Comparison of ENCODE assay signal across 10 cellular contexts in the genomic region with DNA sequence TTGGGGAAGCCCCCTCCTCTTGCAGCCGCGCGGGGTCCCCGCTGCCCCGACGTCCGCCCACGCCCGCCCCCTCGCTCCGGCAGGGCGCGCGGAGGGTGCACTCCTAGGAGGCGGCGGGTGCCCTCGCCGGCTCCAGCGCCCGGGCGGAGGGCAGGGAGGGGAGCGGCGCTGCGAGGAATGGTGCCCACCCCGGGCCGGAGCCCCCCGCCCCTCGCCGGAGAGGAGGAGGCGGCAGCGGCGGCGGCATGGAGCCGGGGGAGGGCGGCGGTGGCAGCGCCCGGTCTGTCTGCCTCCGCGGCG. TPM values are rescaled to one million over a fixed set of nuclear protein-coding genes. Genes with fewer than 3 reads are reported as not detected.
A peak's percentile ranks its signal among the peaks of the same experiment; 100 is the strongest.
DNase-seq lines count a peak whose midpoint lies in the region; ATAC-seq and TF ChIP-seq lines count a peak whose summit lies in the region.
"Had no signal": no experiment of that assay in that cellular context is flagged by ENCODE, and none has a peak within 500 bp of the region (broad histone marks: within the 10 kb centered on the region; RNA-seq: fewer than 3 reads in every experiment).

No MANE protein-coding gene starts in this region.

- H3K9me2 ChIP-seq in GM23338 (ENCODE audit: insufficient read depth) = no peaks in the 10 kb centered on the region

- H3K9me3 Mint-ChIP-seq in Calu3 (ENCODE audit: low read depth, unreplicated experiment) (no peaks in the 10 kb centered on the region), GM23338 (peaks cover 2% of the 10 kb centered on the region; the same call in 1 of the 3 replicates)
- H3K9me3 Mint-ChIP-seq: stimulated activated effector memory CD8-positive, alpha-beta T cell treated with anti-CD3 and anti-CD28 coated beads, Interleukin-12 subunit alpha, Interleukin-12 subunit beta, amount 100 ng/mL, for 72 hours had no signal

- H3K36me3 ChIP-seq in GM23338 (ENCODE audit: insufficient read depth) (no peaks in the 10 kb centered on the region), SJSA1 (no peaks in the 10 kb centered on the region), mesendoderm (ENCODE audit: control insufficient read depth, insufficient read depth, low read length) (no peaks in the 10 kb centered on the region)

- H3K79me1 ChIP-seq in mesendoderm (ENCODE audit: low read length) = no peaks in the 10 kb centered on the region

- no peak overlapping the region for H2AFZ ChIP-seq in GM23338

- no peak overlapping the region for H3K27ac ChIP-seq in GM23338 (ENCODE audit: low read depth)
- no peak overlapping the region for H3K27ac ChIP-seq in SJSA1
- no peak overlapping the region for H3K27ac ChIP-seq in mesendoderm (ENCODE audit: low read depth, low read length)

- H3K18ac ChIP-seq in mesendoderm (ENCODE audit: low read length) = peak overlapping the region; percentile 57

- no peak overlapping the region for H4K5ac ChIP-seq in mesendoderm (ENCODE audit: low read length)

- H3K56ac ChIP-seq in mesendoderm (ENCODE audit: low read length) = peak overlapping the region; percentile 18

- H3K36me3 Mint-ChIP-seq in Calu3 (ENCODE audit: insufficient read depth, unreplicated experiment) (peaks cover 28% of the 10 kb centered on the region), GM23338 (ENCODE audit: low read depth) (no peaks in the 10 kb centered on the region)
- H3K36me3 Mint-ChIP-seq: stimulated activated effector memory CD8-positive, alpha-beta T cell treated with anti-CD3 and anti-CD28 coated beads, Interleukin-12 subunit alpha, Interleukin-12 subunit beta, amount 100 ng/mL, for 72 hours had no signal

- H3K4me1 Mint-ChIP-seq in Calu3 (ENCODE audit: low read depth, unreplicated experiment) (peaks cover 8% of the 10 kb centered on the region), GM23338 (peaks cover 24% of the 10 kb centered on the region)

- CTCF ChIA-PET in Calu3 (lab: Charles Lee) = interaction anchor here (0.7 kb wide), 1 partner anchor 367 kb away, joined by 3 read pairs; no protein-coding TSS in a partner anchor

- H2BK120ac ChIP-seq in mesendoderm (ENCODE audit: low read depth, low read length) = no peak overlapping the region

- no peak overlapping the region for H2AK5ac ChIP-seq in mesendoderm (ENCODE audit: low read length)

- H3K79me2 ChIP-seq in GM23338 (replicated peaks; ENCODE audit: insufficient read depth) (no peaks in the 10 kb centered on the region), mesendoderm (ENCODE audit: control insufficient read depth, insufficient read depth, low read length) (no peaks in the 10 kb centered on the region)

- no peaks in the 10 kb centered on the region for H3F3A ChIP-seq in GM23338 (replicated peaks; ENCODE audit: low read depth)

- peak overlapping the region; percentile 94 for H3K4me2 ChIP-seq in GM23338
- peak overlapping the region; percentile 14 for H3K4me2 ChIP-seq in mesendoderm (ENCODE audit: low read length)

- no peak overlapping the region for H3K4ac ChIP-seq in mesendoderm (ENCODE audit: low read depth, low read length)

- H4K8ac ChIP-seq in mesendoderm (ENCODE audit: low read depth, low read length) = no peak overlapping the region

- intact Hi-C loops in Calu3 (cut with micrococcal nuclease; ENCODE audit: unreplicated experiment) = no loop called here

- TF ChIP-seq CTCF in Calu3 (IDR thresholded peaks at IDR 0.05; ENCODE audit: unreplicated experiment) (peak; percentile 4), GM23338 (conservative IDR thresholded peaks at IDR 0.05; ENCODE audit: low read depth in 2 of 2) (no peak)

- WGBS in mesendoderm (ENCODE audit: extremely low coverage, insufficient coverage, low lambda C conversion rate) = no CpG with 5 or more reads among the region's 41 CpGs

- BruUV-seq in Calu3 (replicated peaks; lab: Mats Ljungman, UMichigan) = no TSS peak

- H4K20me1 ChIP-seq in GM23338 (replicated peaks; ENCODE audit: insufficient read depth) = peaks cover 4% of the 10 kb centered on the region; the same call in 1 of the 2 replicates

- H3K27me3 Mint-ChIP-seq in Calu3 (ENCODE audit: unreplicated experiment) (peaks cover 33% of the 10 kb centered on the region), GM23338 (ENCODE audit: insufficient read depth, low read depth, poor library complexity) (peaks cover 45% of the 10 kb centered on the region)

- no peak overlapping the region for H2BK15ac ChIP-seq in mesendoderm (replicated peaks; ENCODE audit: low read depth)

- H3K4me3 Mint-ChIP-seq in Calu3 (ENCODE audit: low read depth, unreplicated experiment) (peak overlapping the region; percentile 77), GM23338 (no peak overlapping the region)

- H3K27me3 ChIP-seq in GM23338 (ENCODE audit: insufficient read depth) = peaks cover 40% of the 10 kb centered on the region
- peaks cover 44% of the 10 kb centered on the region for H3K27me3 ChIP-seq in SJSA1 (replicated peaks)
- H3K27me3 ChIP-seq in mesendoderm (ENCODE audit: insufficient read depth, low read length, poor library complexity) = peaks cover 18% of the 10 kb centered on the region

- no peak overlapping the region for H2BK5ac ChIP-seq in mesendoderm (ENCODE audit: low read length)

- H3K9ac ChIP-seq in mesendoderm (ENCODE audit: low read length) = peak overlapping the region; percentile 25

- DNase-seq in Calu3 (peak; percentile 8), GM23338 (ENCODE audit: low spot score) (no peak), SJSA1 (ENCODE audit: low read depth in 1 of 2, low spot score in 2 of 2) (no peak), mesendoderm (no peak), DMS79 treated with DMSO at 0.1 percent for 48 hours (lab: John Stamatoyannopoulos, UW) (no peak), DMS79 (lab: John Stamatoyannopoulos, UW) (no peak), DMS153 (lab: John Stamatoyannopoulos, UW) (no peak)

- H3K27ac Mint-ChIP-seq in Calu3 (ENCODE audit: unreplicated experiment) (no peak overlapping the region), GM23338 (no peak overlapping the region)
- H3K27ac Mint-ChIP-seq: stimulated activated effector memory CD8-positive, alpha-beta T cell treated with anti-CD3 and anti-CD28 coated beads, Interleukin-12 subunit alpha, Interleukin-12 subunit beta, amount 100 ng/mL, for 72 hours had no signal

- ATAC-seq in GM23338 (no peak; the same call in 2 of the 3 replicates), HG02938 (IDR thresholded peaks at IDR 0.05; ENCODE audit: unreplicated experiment) (no peak)

- H3K9me3 ChIP-seq in SJSA1 (replicated peaks) = no peaks in the 10 kb centered on the region

- H3K4me3 ChIP-seq in GM23338 (peak overlapping the region; percentile 83; the same call in 1 of the 2 replicates), SJSA1 (peak overlapping the region; percentile 51), mesendoderm (ENCODE audit: low read length) (no peak overlapping the region)

- H3K23ac ChIP-seq in mesendoderm (ENCODE audit: low read length) = no peak overlapping the region

- H3K4me1 ChIP-seq in GM23338 (ENCODE audit: insufficient read depth) = peaks cover 20% of the 10 kb centered on the region
- peaks cover 14% of the 10 kb centered on the region for H3K4me1 ChIP-seq in SJSA1 (replicated peaks)
- H3K4me1 ChIP-seq in mesendoderm (ENCODE audit: control insufficient read depth, low read depth, low read length) = no peaks in the 10 kb centered on the region

TF ChIP-seq in GM23338, 12 proteins besides CTCF, POLR2A, EP300 and RAD21 (continues in another document):
- no peak for TF ChIP-seq CREB1 (CRISPR knock-in tag; IDR thresholded peaks at IDR 0.05; ENCODE audit: low read depth)
- no peak for TF ChIP-seq EZH2phosphoT487 (IDR thresholded peaks at IDR 0.05; ENCODE audit: unreplicated experiment)
- no peak for TF ChIP-seq ZNF331 (CRISPR knock-in tag; IDR thresholded peaks at IDR 0.05; ENCODE audit: low read depth)
- TF ChIP-seq, protein P1, sequence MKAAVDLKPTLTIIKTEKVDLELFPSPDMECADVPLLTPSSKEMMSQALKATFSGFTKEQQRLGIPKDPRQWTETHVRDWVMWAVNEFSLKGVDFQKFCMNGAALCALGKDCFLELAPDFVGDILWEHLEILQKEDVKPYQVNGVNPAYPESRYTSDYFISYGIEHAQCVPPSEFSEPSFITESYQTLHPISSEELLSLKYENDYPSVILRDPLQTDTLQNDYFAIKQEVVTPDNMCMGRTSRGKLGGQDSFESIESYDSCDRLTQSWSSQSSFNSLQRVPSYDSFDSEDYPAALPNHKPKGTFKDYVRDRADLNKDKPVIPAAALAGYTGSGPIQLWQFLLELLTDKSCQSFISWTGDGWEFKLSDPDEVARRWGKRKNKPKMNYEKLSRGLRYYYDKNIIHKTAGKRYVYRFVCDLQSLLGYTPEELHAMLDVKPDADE (IDR thresholded peaks at IDR 0.05) = no peak
- TF ChIP-seq EZH2 (IDR thresholded peaks at IDR 0.05; ENCODE audit: low read depth, unreplicated experiment) = no peak
- TF ChIP-seq STAT1 (IDR thresholded peaks at IDR 0.05; ENCODE audit: unreplicated experiment) = no peak
- no peak; the same call in 1 of the 2 replicates for TF ChIP-seq POLR2AphosphoS5 (IDR thresholded peaks at IDR 0.05; ENCODE audit: low read depth)

RNA-seq across cellular contexts. Expression of a gene that starts 0.5 kb away (rescaled TPM):
- 1.9 and 4.9 TPM in 2 replicates for total RNA-seq in Calu3 (2022)
- 4.6 and 5.8 TPM in 2 replicates for total RNA-seq in GM23338 (2014; rRNA removed; shearing (Covaris generic))
- 0.73 and 1.6 TPM in 2 replicates for polyA plus RNA-seq in GM23338 (2016; fragmentation: Nextera tagmentation; extraction: Ambion mirVana)
- total RNA-seq in SJSA1 (2014; rRNA removed; shearing (Covaris generic)) = 0.11 TPM in 1 of 2 replicates, not detected in the other
- 1.1 TPM for polyA plus RNA-seq in mesendoderm (2013, experiment 1 of 2)
- 1.1 TPM for polyA plus RNA-seq in mesendoderm (2013, experiment 2 of 2)
- total RNA-seq: glomerular endothelial cell had no signal
